Comparison of ENCODE assay signal across 8 cellular contexts in the genomic region with DNA sequence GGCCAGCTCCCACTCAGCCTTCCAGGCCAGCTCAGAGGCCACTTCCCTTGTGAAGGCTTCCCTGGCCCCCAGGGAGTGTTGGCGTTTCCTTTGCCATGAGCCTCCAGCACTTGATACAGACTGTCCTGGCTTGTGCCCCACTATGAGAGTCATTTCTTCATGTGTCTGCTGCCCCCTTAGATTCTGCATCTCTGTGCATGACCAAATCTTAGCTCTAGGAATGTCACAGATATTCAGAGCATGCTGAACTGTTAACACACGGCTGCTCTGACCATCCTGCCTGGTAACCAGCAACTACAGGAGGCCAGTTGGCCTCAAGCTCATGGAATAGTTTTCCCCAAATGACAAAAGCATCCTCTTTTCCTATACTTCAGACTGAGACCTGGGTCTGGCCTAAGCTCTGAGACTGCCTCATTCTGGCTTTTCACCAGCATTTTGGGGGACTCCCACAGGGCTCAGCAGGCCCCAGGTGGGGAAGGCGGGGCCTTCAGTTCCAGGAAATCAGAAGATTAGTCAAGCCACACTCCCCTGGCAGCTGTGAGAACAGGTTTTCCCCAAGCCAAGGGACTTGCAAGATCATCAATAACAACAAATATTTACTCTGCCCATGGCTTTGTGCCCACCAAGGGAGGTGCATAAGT.
A peak's percentile ranks its signal among the peaks of the same experiment; 100 is the strongest.
DNase-seq lines count a peak whose midpoint lies in the region; ATAC-seq and TF ChIP-seq lines count a peak whose summit lies in the region.

No MANE protein-coding gene starts in this region.

- H3K4me3 Mint-ChIP-seq in activated T-cell treated with anti-CD3 and anti-CD28 coated beads, Interleukin-2, amount 50 U/mL, for 24 hours, result peak overlapping the region; percentile 19
- H3K4me3 Mint-ChIP-seq in naive thymus-derived CD8-positive, alpha-beta T cell, result peak overlapping the region in 4 of 10 donors; percentile 16 to 49 (median 20)

- no peaks in the 10 kb centered on the region for H3K36me3 ChIP-seq in Loucy (ENCODE audit: insufficient read depth, low read length)

- peak; percentile 51 to 77 for ATAC-seq in naive thymus-derived CD8-positive, alpha-beta T cell
- no peak for ATAC-seq in HG02623 (IDR thresholded peaks at IDR 0.05; ENCODE audit: unreplicated experiment)

- no peak overlapping the region for H3K9ac ChIP-seq in Loucy (ENCODE audit: low read depth, low read length, poor library complexity, severe bottlenecking)

- no peaks in the 10 kb centered on the region for H4K20me1 ChIP-seq in Loucy (ENCODE audit: insufficient read depth, low read length, poor library complexity, severe bottlenecking)

- H3K9me3 ChIP-seq in Loucy (ENCODE audit: insufficient read depth, low read depth, low read length), result no peaks in the 10 kb centered on the region

- H3K27me3 ChIP-seq in Loucy (ENCODE audit: insufficient read depth, low read length, poor library complexity, severe bottlenecking), result no peaks in the 10 kb centered on the region

- no peaks in the 10 kb centered on the region for H3K9me2 ChIP-seq in Loucy (replicated peaks; ENCODE audit: low read depth, low read length)

- H3K4me1 Mint-ChIP-seq in activated T-cell treated with anti-CD3 and anti-CD28 coated beads, Interleukin-2, amount 50 U/mL, for 24 hours (ENCODE audit: low read depth), result peaks cover 93% of the 10 kb centered on the region
- H3K4me1 Mint-ChIP-seq in naive thymus-derived CD8-positive, alpha-beta T cell, result peaks cover 27 to 76% (median 72%) of the 10 kb centered on the region in 4 donors

- H3F3A ChIP-seq in Loucy (ENCODE audit: low read depth), result peaks cover 3% of the 10 kb centered on the region; the same call in 1 of the 2 replicates

- peak overlapping the region; percentile 91 for H3K27ac Mint-ChIP-seq in activated T-cell treated with anti-CD3 and anti-CD28 coated beads, Interleukin-2, amount 50 U/mL, for 24 hours
- H3K27ac Mint-ChIP-seq in naive thymus-derived CD8-positive, alpha-beta T cell, result peak overlapping the region; percentile 6 to 85 (median 61)

- H3K4me2 ChIP-seq in Loucy (ENCODE audit: low read depth, low read length, poor library complexity, severe bottlenecking), result peak overlapping the region; percentile 10

- no peaks in the 10 kb centered on the region for H3K79me2 ChIP-seq in Loucy (ENCODE audit: insufficient read depth, low read length)

- H3K4me3 ChIP-seq in Loucy (ENCODE audit: low read length, poor library complexity, severe bottlenecking), result no peak overlapping the region

- POLR2A ChIA-PET in naive thymus-derived CD8-positive, alpha-beta T cell (lab: Charles Lee), result no interaction called here

- H3K9me3 Mint-ChIP-seq in activated T-cell treated with anti-CD3 and anti-CD28 coated beads, Interleukin-2, amount 50 U/mL, for 24 hours, result no peaks in the 10 kb centered on the region
- no peaks in the 10 kb centered on the region for H3K9me3 Mint-ChIP-seq in naive thymus-derived CD8-positive, alpha-beta T cell

- no peak for TF ChIP-seq CTCF in Loucy (conservative IDR thresholded peaks at IDR 0.05; ENCODE audit: low read length)

- H3K27me3 Mint-ChIP-seq in activated T-cell treated with anti-CD3 and anti-CD28 coated beads, Interleukin-2, amount 50 U/mL, for 24 hours, result no peaks in the 10 kb centered on the region
- no peaks in the 10 kb centered on the region for H3K27me3 Mint-ChIP-seq in naive thymus-derived CD8-positive, alpha-beta T cell

- DNase-seq in NCI-H524 (lab: John Stamatoyannopoulos, UW) (peak; percentile 49 to 71), NCI-H524 treated with DMSO at 0.1 percent for 48 hours (lab: John Stamatoyannopoulos, UW) (no peak), NCI-H146 (lab: John Stamatoyannopoulos, UW) (no peak), COLO829 (ENCODE audit: low spot score) (no peak)
- DNase-seq in activated T-cell treated with anti-CD3 and anti-CD28 coated beads, Interleukin-2, amount 50 U/mL, for 24 hours, result peak; percentile 79
- peak in 4 of 10 donors; percentile 26 to 38 (median 34) for DNase-seq in naive thymus-derived CD8-positive, alpha-beta T cell

- peaks cover 20% of the 10 kb centered on the region for H3K4me1 ChIP-seq in Loucy (ENCODE audit: insufficient read depth, low read length, poor library complexity, severe bottlenecking)

- no peak overlapping the region for H2AFZ ChIP-seq in Loucy (ENCODE audit: low read length)

- no peaks in the 10 kb centered on the region for H3K36me3 Mint-ChIP-seq in activated T-cell treated with anti-CD3 and anti-CD28 coated beads, Interleukin-2, amount 50 U/mL, for 24 hours (ENCODE audit: low read depth)
- no peaks in the 10 kb centered on the region for H3K36me3 Mint-ChIP-seq in naive thymus-derived CD8-positive, alpha-beta T cell

Comparison
In these comparisons a context has a peak if more than half of its experiments do, and no peak if none do; other contexts are left out.
1. DNase-seq: peak in NCI-H524 (2 of 2) and activated T-cell treated with anti-CD3 and anti-CD28 coated beads, Interleukin-2, amount 50 U/mL, for 24 hours (single experiment); none in NCI-H524 treated with DMSO at 0.1 percent for 48 hours (single experiment), NCI-H146 (single experiment) and COLO829 (single experiment).